In the genomic region with DNA sequence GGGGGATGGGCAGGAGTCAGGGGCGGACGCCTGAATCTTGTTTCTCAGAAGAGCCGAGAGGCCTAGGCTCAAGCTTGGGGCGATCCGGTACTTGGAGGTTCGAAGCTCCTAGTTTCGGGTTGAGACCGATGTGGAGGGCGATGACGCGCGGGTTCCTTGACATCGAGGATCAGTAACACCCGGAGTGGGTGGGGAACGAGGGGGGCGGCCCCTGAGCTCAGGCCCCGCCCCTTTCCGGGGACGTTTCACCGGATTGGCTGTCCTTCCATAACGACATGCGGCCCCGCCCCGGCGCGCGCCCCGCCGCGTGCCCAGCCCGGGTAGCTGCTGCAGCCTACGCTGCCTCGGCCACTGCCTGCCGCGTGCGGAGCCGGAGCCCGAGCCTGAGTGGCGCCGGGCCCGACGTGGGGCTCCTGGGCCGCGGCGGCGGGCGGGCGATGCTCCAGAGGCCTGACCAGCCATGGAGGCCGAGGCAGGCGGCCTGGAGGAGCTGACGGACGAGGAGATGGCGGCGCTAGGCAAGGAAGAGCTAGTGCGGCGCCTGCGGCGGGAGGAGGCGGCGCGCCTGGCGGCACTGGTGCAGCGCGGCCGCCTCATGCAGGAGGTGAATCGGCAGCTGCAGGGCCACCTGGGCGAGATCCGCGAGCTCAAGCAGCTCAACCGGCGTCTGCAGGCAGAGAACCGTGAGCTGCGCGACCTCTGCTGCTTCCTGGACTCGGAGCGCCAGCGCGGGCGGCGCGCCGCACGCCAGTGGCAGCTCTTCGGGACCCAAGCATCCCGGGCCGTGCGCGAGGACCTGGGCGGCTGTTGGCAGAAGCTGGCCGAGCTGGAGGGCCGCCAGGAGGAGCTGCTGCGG, we compare ENCODE assay signal across 8 cellular contexts. TPM values are rescaled to one million over a fixed set of nuclear protein-coding genes. Genes with fewer than 3 reads are reported as not detected.
A peak's percentile ranks its signal among the peaks of the same experiment; 100 is the strongest.
DNase-seq lines count a peak whose midpoint lies in the region; ATAC-seq, FAIRE-seq and TF ChIP-seq lines count a peak whose summit lies in the region.

A gene (plus strand): TSS at position 350 of the 856 bp plus-strand sequence. CDS start 111 bp downstream, at position 461.

- peak; percentile 89 for DNase-seq in AG04450 (ENCODE audit: low read depth, low spot score)
- peak; percentile 85 for DNase-seq in NCI-H345 treated with DMSO at 0.1 percent for 48 hours (lab: John Stamatoyannopoulos, UW; ENCODE audit: unreplicated experiment)
- peak; percentile 99 for DNase-seq in activated B cell treated with CpG ODN at 0.5 μM for 24 hours
- peak; percentile 85 for DNase-seq in bronchial epithelial cell (ENCODE audit: low read depth)
- peak; percentile 98 to 99 (median 98) for DNase-seq in immature natural killer cell
- DNase-seq in smooth muscle cell of the brain vasculature (ENCODE audit: low read depth, low spot score) = peak; percentile 92

- no peak; the same call in 1 of the 2 replicates for TF ChIP-seq CTCF in AG04450 (IDR thresholded peaks at IDR 0.05; ENCODE audit: low read depth, low read length)
- TF ChIP-seq CTCF in activated B cell treated with CpG ODN at 0.5 μM for 24 hours (IDR thresholded peaks at IDR 0.05) = no peak
- peak; percentile 33 for TF ChIP-seq CTCF in bronchial epithelial cell (IDR thresholded peaks at IDR 0.05; ENCODE audit: insufficient read depth, low read length, severe bottlenecking)

- CTCF ChIA-PET in AG04450 (lab: Charles Lee) = interaction anchor here (1.5 to 8.9 kb wide), 7 partner anchors 7 to 178 kb away, joined by 3 to 157 read pairs (median 30); a partner anchor contains a TSS
- CTCF ChIA-PET in activated B cell treated with CpG ODN at 0.5 μM for 24 hours (lab: Charles Lee) = interaction anchor here (0.5 to 4.2 kb wide), 26 partner anchors 8 to 227 kb away, joined by 3 to 63 read pairs (median 4); a partner anchor contains a TSS

- H3K36me3 Mint-ChIP-seq in activated B cell treated with CpG ODN at 0.5 μM for 24 hours (ENCODE audit: low read depth) (peaks cover 17% of the 10 kb centered on the region), immature natural killer cell (peaks cover 0 to 4% (median 0%) of the 10 kb centered on the region in 3 donors)

- FAIRE-seq in bronchial epithelial cell (lab: Jason Lieb, UNC) = no peak

- H3K4me1 Mint-ChIP-seq in activated B cell treated with CpG ODN at 0.5 μM for 24 hours (peaks cover 69% of the 10 kb centered on the region), immature natural killer cell (peaks cover 74 to 80% of the 10 kb centered on the region in 2 donors)

- H3K27me3 Mint-ChIP-seq in activated B cell treated with CpG ODN at 0.5 μM for 24 hours (no peaks in the 10 kb centered on the region), immature natural killer cell (ENCODE audit: low read depth in 3 of 3) (peaks cover 7 to 19% (median 10%) of the 10 kb centered on the region in 3 donors)

- H3K36me3 ChIP-seq in bronchial epithelial cell (ENCODE audit: control insufficient read depth, insufficient read depth, low read length) = peaks cover 10% of the 10 kb centered on the region

- peak within 1 kb of the TSS; percentile 98 for H3K27ac ChIP-seq in AG04450 (ENCODE audit: low read depth, low read length)

- peak within 1 kb of the TSS; percentile 98 for H3K4me3 Mint-ChIP-seq in activated B cell treated with CpG ODN at 0.5 μM for 24 hours
- H3K4me3 Mint-ChIP-seq in immature natural killer cell = peak within 1 kb of the TSS; percentile 84 to 94 (median 92)

- peak; percentile 54 for ATAC-seq in GM18909 (IDR thresholded peaks at IDR 0.05; ENCODE audit: poor library complexity, unreplicated experiment)
- peak; percentile 53 for ATAC-seq in HG03175 (IDR thresholded peaks at IDR 0.05; ENCODE audit: unreplicated experiment)
- peak; percentile 66 for ATAC-seq in activated B cell treated with CpG ODN at 0.5 μM for 24 hours (ENCODE audit: low read depth)

- H3K27ac Mint-ChIP-seq in activated B cell treated with CpG ODN at 0.5 μM for 24 hours = peak within 1 kb of the TSS; percentile 95
- H3K27ac Mint-ChIP-seq in immature natural killer cell = peak within 1 kb of the TSS; percentile 94 to 99 (median 98)

- H3K9me3 ChIP-seq in AG04450 (ENCODE audit: control insufficient read depth, insufficient read depth, low read length) = no peaks in the 10 kb centered on the region

- POLR2A ChIA-PET in AG04450 (lab: Yijun Ruan, JAX) (interaction anchor here (0.6 to 7.3 kb wide), 22 partner anchors 10 to 422 kb away, joined by 3 to 153 read pairs (median 5); a partner anchor contains a TSS), activated B cell treated with CpG ODN at 0.5 μM for 24 hours (lab: Charles Lee) (interaction anchor here (0.6 to 11.8 kb wide), 40 partner anchors 8 to 1017 kb away, joined by 3 to 340 read pairs (median 6); a partner anchor contains a TSS)

- H3K4me3 ChIP-seq in AG04450 (ENCODE audit: low read depth, low read length) (peak within 1 kb of the TSS; percentile 72), bronchial epithelial cell (ENCODE audit: low read depth, low read length) (peak within 1 kb of the TSS; percentile 53)

- H3K9me3 Mint-ChIP-seq in activated B cell treated with CpG ODN at 0.5 μM for 24 hours = no peaks in the 10 kb centered on the region
- H3K9me3 Mint-ChIP-seq in immature natural killer cell = no peaks in the 10 kb centered on the region

- intact Hi-C loops in activated B cell treated with CpG ODN at 0.5 μM for 24 hours (cut with micrococcal nuclease) = loop anchor here (1.0 to 2.0 kb wide), 3 partner anchors 10 to 178 kb away; a partner anchor contains a TSS

- no peaks in the 10 kb centered on the region for H3K27me3 ChIP-seq in AG04450 (ENCODE audit: control insufficient read depth, insufficient read depth, low read length)
- no peaks in the 10 kb centered on the region for H3K27me3 ChIP-seq in bronchial epithelial cell (ENCODE audit: control insufficient read depth, insufficient read depth, low read length)

RNA-seq across cellular contexts. Expression of the gene that starts here (rescaled TPM):
- polyA plus RNA-seq in AG04450 (2011; rRNA removed) = 13.1 and 20.2 TPM in 2 replicates
- 2.3 and 2.8 TPM in 2 replicates for polyA minus RNA-seq in AG04450 (2011; rRNA and poly(A)+ RNA removed)
- total RNA-seq in activated B cell treated with CpG ODN at 0.5 μM for 24 hours = 21.6 and 23.4 TPM in 2 replicates
- 19.6 and 29.7 TPM in 2 replicates for total RNA-seq in bronchial epithelial cell
- polyA plus RNA-seq in immature natural killer cell = 100 to 1,000 TPM in 2 of 3 donors, 10 to 100 TPM in 1; 62.9 to 159 (median 142) TPM

Comparison
In these comparisons a context has a peak if more than half of its experiments do, and no peak if none do; other contexts are left out.
1. Peak in every context shown above with its lines: DNase-seq, ATAC-seq, H3K4me3 ChIP-seq and H3K27ac ChIP-seq.